In the genomic region with DNA sequence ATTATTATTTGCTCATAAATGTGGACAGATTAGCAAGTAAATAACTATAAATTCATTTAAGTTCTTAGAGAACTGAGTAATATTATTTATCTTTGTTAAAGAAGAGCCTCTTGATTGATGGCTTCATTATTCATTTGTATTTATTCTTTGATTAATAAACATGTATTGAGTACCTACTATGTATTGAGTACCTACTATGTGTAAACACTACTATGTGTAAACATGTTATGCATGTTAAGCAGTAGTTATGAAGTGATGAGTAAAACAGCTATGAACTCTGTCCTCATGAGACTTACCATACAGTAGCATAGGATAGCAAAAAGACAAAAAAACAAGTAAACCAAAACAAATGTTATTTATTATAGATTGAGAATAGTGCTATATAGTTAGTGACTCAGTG, we compare ENCODE assay signal across 30 cellular contexts.
"Had no signal": no experiment of that assay in that cellular context is flagged by ENCODE, and none has a peak within 500 bp of the region (broad histone marks: within the 10 kb centered on the region; RNA-seq: fewer than 3 reads in every experiment).

No MANE protein-coding gene starts in this region.

- H3K27me3 ChIP-seq: brain microvascular endothelial cell, colonic mucosa, esophagus squamous epithelium had no signal

- H3K4me3 ChIP-seq: colonic mucosa, esophagus squamous epithelium had no signal

- H3K9me3 ChIP-seq: colonic mucosa, esophagus squamous epithelium had no signal

- H3K27ac ChIP-seq: brain microvascular endothelial cell, colonic mucosa, epithelial cell of prostate, esophagus squamous epithelium, WERI-Rb-1 had no signal

- H3K36me3 ChIP-seq: brain microvascular endothelial cell, colonic mucosa had no signal

- H3K4me1 ChIP-seq: colonic mucosa, esophagus squamous epithelium had no signal

- ATAC-seq: activated CD8-positive, alpha-beta T cell treated with anti-CD3 and anti-CD28 coated beads for 36 hours; activated T-cell treated with anti-CD3 and anti-CD28 coated beads, Interleukin-2, amount 50 U/mL, for 4 hours; activated T-helper 17 cell treated with anti-CD3 and anti-CD28 coated beads, Interleukin-2, amount 50 U/mL, for 72 hours; T-helper 17 cell had no signal

- DNase-seq: activated B cell treated with CpG ODN at 0.5 μM for 24 hours; activated CD4-positive, alpha-beta T cell treated with anti-CD3 and anti-CD28 coated beads for 48 hours; activated CD4-positive, alpha-beta T cell treated with anti-CD3 and anti-CD28 coated beads, Interleukin-2, amount 50 U/mL, for 1 hour; activated CD4-positive, alpha-beta T cell treated with anti-CD3 and anti-CD28 coated beads, Interleukin-2, amount 50 U/mL, for 48 hours; activated CD8-positive, alpha-beta memory T cell treated with anti-CD3 and anti-CD28 coated beads for 24 hours; activated CD8-positive, alpha-beta T cell treated with anti-CD3 and anti-CD28 coated beads for 36 hours; activated effector memory CD4-positive, alpha-beta T cell treated with Interleukin-2 at 50 U/mL for 16 hours; activated gamma-delta T cell treated with Interleukin-2 at 50 U/mL for 16 hours; activated naive CD4-positive, alpha-beta T cell treated with anti-CD3 and anti-CD28 coated beads, Interleukin-2, amount 50 U/mL, for 16 hours; activated naive CD4-positive, alpha-beta T cell treated with Interleukin-2 at 50 U/mL for 16 hours; activated T-cell treated with anti-CD3 and anti-CD28 coated beads, Interleukin-2, amount 50 U/mL, for 4 hours; amniotic stem cell; anterior cingulate cortex; brain microvascular endothelial cell; caudate nucleus; colonic mucosa; effector CD8-positive, alpha-beta T cell; esophagus squamous epithelium; foreskin melanocyte; head of caudate nucleus; T-helper 1 cell; T-helper 17 cell; T1000; WERI-Rb-1 had no signal

- FAIRE-seq: astrocyte, bronchial epithelial cell, endometrium, endothelial cell of umbilical vein had no signal
